9 cellular contexts compared by ENCODE assay signal in the genomic region with DNA sequence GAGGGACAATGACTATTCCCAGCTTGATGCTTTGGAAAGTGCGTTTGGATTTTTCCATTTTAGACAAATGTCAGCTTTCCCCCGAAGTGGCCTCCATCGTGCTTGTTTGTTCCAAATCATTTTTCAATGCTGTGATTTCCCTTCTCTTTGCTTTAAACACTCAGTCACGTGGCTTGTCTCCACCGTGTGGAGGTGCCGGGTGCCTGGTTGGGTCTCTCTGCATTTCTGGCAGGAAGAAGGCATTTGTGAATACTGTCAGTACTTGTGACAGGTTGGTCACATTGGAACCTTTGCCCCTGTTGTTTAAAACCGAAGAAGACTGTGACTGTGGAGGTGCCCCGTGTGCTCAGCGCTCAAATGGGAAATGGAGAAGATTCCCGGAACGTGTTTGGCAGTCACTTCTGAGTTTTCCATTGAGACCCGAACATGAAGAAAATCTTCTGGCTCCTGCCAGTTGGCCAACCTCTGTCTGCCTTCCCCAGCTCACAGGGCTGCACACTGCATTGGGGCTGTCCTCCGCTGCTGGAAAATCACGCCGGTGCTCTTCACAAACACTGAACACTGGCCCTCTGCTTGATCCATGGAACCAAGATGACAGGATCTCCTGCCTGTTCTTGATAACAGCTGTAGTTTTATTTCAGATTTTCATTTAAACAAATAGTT.
DNase-seq lines count a peak whose midpoint lies in the region; ATAC-seq and TF ChIP-seq lines count a peak whose summit lies in the region.
"Had no signal": no experiment of that assay in that cellular context is flagged by ENCODE, and none has a peak within 500 bp of the region (broad histone marks: within the 10 kb centered on the region; RNA-seq: fewer than 3 reads in every experiment).

No MANE protein-coding gene starts in this region.

- CTCF ChIA-PET in CD4-positive, alpha-beta memory T cell (lab: Charles Lee; ENCODE audit: partially characterized antibody): interaction anchor here (0.9 to 3.6 kb wide), 4 partner anchors 14 to 74 kb away, joined by 3 to 13 read pairs (median 7); no protein-coding TSS in a partner anchor

- H4K20me1 ChIP-seq in GM23248 (ENCODE audit: insufficient read depth): no peaks in the 10 kb centered on the region

- peak overlapping the region; percentile 36 to 87 (median 78) for H3K4me3 Mint-ChIP-seq in CD4-positive, alpha-beta memory T cell

- in situ Hi-C loops in GM23248 (cut with MboI): no loop called here

- H3K4me2 ChIP-seq in parathyroid adenoma (ENCODE audit: low read length): no peak overlapping the region
- no peak overlapping the region for H3K4me2 ChIP-seq in GM23248 (ENCODE audit: unreplicated experiment)

- peak overlapping the region; percentile 89 to 97 (median 95) for H3K27ac Mint-ChIP-seq in CD4-positive, alpha-beta memory T cell

- no peaks in the 10 kb centered on the region for H3K9me3 ChIP-seq in CD4-positive, alpha-beta memory T cell (ENCODE audit: control insufficient read depth in 1 of 2, low read length in 2 of 2)
- no peaks in the 10 kb centered on the region for H3K9me3 ChIP-seq in parathyroid adenoma (ENCODE audit: control insufficient read depth, low read length)
- no peaks in the 10 kb centered on the region for H3K9me3 ChIP-seq in GM23248 (ENCODE audit: low read depth)

- peaks cover 0 to 6% of the 10 kb centered on the region in 2 donors for H3K36me3 Mint-ChIP-seq in CD4-positive, alpha-beta memory T cell

- peaks cover 39% of the 10 kb centered on the region for H3K4me1 ChIP-seq in CD4-positive, alpha-beta memory T cell (ENCODE audit: insufficient read depth, low read length)
- H3K4me1 ChIP-seq in parathyroid adenoma: peaks cover 8% of the 10 kb centered on the region
- H3K4me1 ChIP-seq in GM23248 (ENCODE audit: insufficient read depth): no peaks in the 10 kb centered on the region

- no peaks in the 10 kb centered on the region for H3K27me3 ChIP-seq in CD4-positive, alpha-beta memory T cell (ENCODE audit: insufficient read depth, low read length)
- H3K27me3 ChIP-seq in parathyroid adenoma (ENCODE audit: control insufficient read depth, insufficient read depth, low read length) (no peaks in the 10 kb centered on the region), GM23248 (replicated peaks; ENCODE audit: insufficient read depth) (no peaks in the 10 kb centered on the region)

- TF ChIP-seq CTCF in fibroblast of pulmonary artery (IDR thresholded peaks at IDR 0.05; ENCODE audit: low read length, missing control alignments): no peak
- TF ChIP-seq CTCF in parathyroid adenoma (IDR thresholded peaks at IDR 0.05): no peak

- peak in 4 of 5 donors; percentile 23 to 39 (median 32) for DNase-seq in CD4-positive, alpha-beta memory T cell
- peak; percentile 16 for DNase-seq in activated CD4-positive, alpha-beta T cell treated with anti-CD3 and anti-CD28 coated beads, Interleukin-2, amount 50 U/mL, for 1 hour
- DNase-seq in fibroblast of pulmonary artery (ENCODE audit: low read depth): peak; percentile 37
- no peak for DNase-seq in OCI-M2 (lab: John Stamatoyannopoulos, UW; ENCODE audit: unreplicated experiment)
- no peak for DNase-seq in left lobe of liver (ENCODE audit: low spot score)
- no peak for DNase-seq in GM23248
- DNase-seq in NCI-H2196 (lab: John Stamatoyannopoulos, UW; ENCODE audit: unreplicated experiment): no peak
- DNase-seq: NCI-H2081 had no signal

- H3K4me3 ChIP-seq in CD4-positive, alpha-beta memory T cell (ENCODE audit: low read length in 2 of 2): peak overlapping the region in 1 of 2 donors; percentile 29
- H3K4me3 ChIP-seq in fibroblast of pulmonary artery (replicated peaks; ENCODE audit: low read depth, low read length) (peak overlapping the region; percentile 12), parathyroid adenoma (ENCODE audit: low read depth, low read length) (no peak overlapping the region), GM23248 (no peak overlapping the region)

- H3K27ac ChIP-seq in CD4-positive, alpha-beta memory T cell (ENCODE audit: low read depth, low read length): no peak overlapping the region
- peak overlapping the region; percentile 13 for H3K27ac ChIP-seq in parathyroid adenoma
- no peak overlapping the region for H3K27ac ChIP-seq in GM23248

- no peaks in the 10 kb centered on the region for H3K79me2 ChIP-seq in parathyroid adenoma
- no peaks in the 10 kb centered on the region for H3K79me2 ChIP-seq in GM23248 (ENCODE audit: insufficient read depth)

- H3K9ac ChIP-seq in parathyroid adenoma: no peak overlapping the region
- H3K9ac ChIP-seq in GM23248: no peak overlapping the region

- WGBS in GM23248 (ENCODE audit: low coverage in 1 of 2, low lambda C conversion rate in 2 of 2, missing lambda C conversion rate in 2 of 2), 2 experiments: 59 to 62% methylated on average over 15 of the region's 15 CpGs

- peaks cover 33 to 56% (median 50%) of the 10 kb centered on the region in 4 donors for H3K4me1 Mint-ChIP-seq in CD4-positive, alpha-beta memory T cell

- no peaks in the 10 kb centered on the region for H3K27me3 Mint-ChIP-seq in CD4-positive, alpha-beta memory T cell

- no peaks in the 10 kb centered on the region for H3F3A ChIP-seq in GM23248 (ENCODE audit: insufficient read depth)

- POLR2A ChIA-PET in CD4-positive, alpha-beta memory T cell (lab: Charles Lee; ENCODE audit: partially characterized antibody): interaction anchor here (1.0 to 4.4 kb wide), 10 partner anchors 14 to 378 kb away, joined by 3 to 39 read pairs (median 6); partner anchors contain the start of genes C5orf63 and LMNB1

- no peaks in the 10 kb centered on the region for H3K36me3 ChIP-seq in CD4-positive, alpha-beta memory T cell (ENCODE audit: insufficient read depth, low read length)
- no peaks in the 10 kb centered on the region for H3K36me3 ChIP-seq in parathyroid adenoma (ENCODE audit: control insufficient read depth, insufficient read depth, low read length)
- no peaks in the 10 kb centered on the region for H3K36me3 ChIP-seq in GM23248 (ENCODE audit: low read depth)

- no peak for ATAC-seq in left lobe of liver

- peaks cover 0 to 7% (median 1%) of the 10 kb centered on the region in 8 donors for H3K9me3 Mint-ChIP-seq in CD4-positive, alpha-beta memory T cell

- H2AFZ ChIP-seq in parathyroid adenoma: no peak overlapping the region
- H2AFZ ChIP-seq in GM23248: no peak overlapping the region

- no peaks in the 10 kb centered on the region for H3K9me2 ChIP-seq in GM23248 (ENCODE audit: insufficient read depth)

- intact Hi-C loops in CD4-positive, alpha-beta memory T cell (cut with micrococcal nuclease): loop anchor here (2.0 to 5.0 kb wide), 5 partner anchors 39 to 376 kb away; partner anchors contain the start of genes LMNB1 and MARCHF3

Comparison
In these comparisons a context has a peak if more than half of its experiments do, and no peak if none do; other contexts are left out.
1. DNase-seq: peak in CD4-positive, alpha-beta memory T cell (4 of 5), activated CD4-positive, alpha-beta T cell treated with anti-CD3 and anti-CD28 coated beads, Interleukin-2, amount 50 U/mL, for 1 hour (single experiment) and fibroblast of pulmonary artery (single experiment); none in OCI-M2 (single experiment), left lobe of liver (single experiment), GM23248 (single experiment) and NCI-H2196 (single experiment).